In genomic region chr1:3064296-3064850, GRCh38 we compare ENCODE assay signal across 29 cellular contexts. TPM values are rescaled to one million over a fixed set of nuclear protein-coding genes. Genes with fewer than 3 reads are reported as not detected.
A peak's percentile ranks its signal among the peaks of the same experiment; 100 is the strongest.
DNase-seq lines count a peak whose midpoint lies in the region; ATAC-seq and TF ChIP-seq lines count a peak whose summit lies in the region.
"Had no signal": no experiment of that assay in that cellular context is flagged by ENCODE, and none has a peak within 500 bp of the region (broad histone marks: within the 10 kb centered on the region; RNA-seq: fewer than 3 reads in every experiment).

No MANE protein-coding gene starts in this region.

- H2AK5ac ChIP-seq in mesenchymal stem cell (ENCODE audit: low read length, severe bottlenecking): no peak overlapping the region

- no peaks in the 10 kb centered on the region for H3K36me3 Mint-ChIP-seq in WTC11
- H3K36me3 Mint-ChIP-seq in CD4-positive, alpha-beta T cell (ENCODE audit: low read depth): no peaks in the 10 kb centered on the region
- peaks cover 2% of the 10 kb centered on the region for H3K36me3 Mint-ChIP-seq in activated CD8-positive, alpha-beta memory T cell treated with anti-CD3 and anti-CD28 coated beads, Interleukin-2, amount 10 ng/mL, durations not matched to agents 7 days and 5 days
- H3K36me3 Mint-ChIP-seq: activated naive CD8-positive, alpha-beta T cell treated with anti-CD3 and anti-CD28 coated beads for 36 hours; CD4-positive, alpha-beta memory T cell; IgD-negative memory B cell; naive thymus-derived CD8-positive, alpha-beta T cell had no signal

- TF ChIP-seq POLR2A in spleen (IDR thresholded peaks at IDR 0.05): no peak

- ATAC-seq in WTC11: no peak
- no peak for ATAC-seq in CD4-positive, alpha-beta T cell (ENCODE audit: poor library complexity)
- no peak for ATAC-seq in activated CD8-positive, alpha-beta memory T cell treated with anti-CD3 and anti-CD28 coated beads, Interleukin-2, amount 10 ng/mL, durations not matched to agents 7 days and 5 days
- ATAC-seq: left colon; naive thymus-derived CD8-positive, alpha-beta T cell; pancreas had no signal

- H2BK15ac ChIP-seq in mesenchymal stem cell (ENCODE audit: low read depth, poor library complexity, severe bottlenecking): no peak overlapping the region

- no peak overlapping the region for H3K27ac Mint-ChIP-seq in WTC11
- no peak overlapping the region for H3K27ac Mint-ChIP-seq in CD4-positive, alpha-beta T cell
- H3K27ac Mint-ChIP-seq in activated CD8-positive, alpha-beta memory T cell treated with anti-CD3 and anti-CD28 coated beads, Interleukin-2, amount 10 ng/mL, durations not matched to agents 7 days and 5 days: no peak overlapping the region
- H3K27ac Mint-ChIP-seq: activated CD4-positive, alpha-beta T cell treated with anti-CD3 and anti-CD28 coated beads, Interleukin-2, amount 10 ng/mL, durations not matched to agents 24 days and 14 days; activated naive CD8-positive, alpha-beta T cell treated with anti-CD3 and anti-CD28 coated beads for 36 hours; activated T-helper 2 cell treated with anti-CD3 and anti-CD28 coated beads, Interferon-gamma antibody, Interleukin-2, Interleukin-4, amounts not matched to agents 10 μg/mL and 5 μg/mL and 100 μg/mL, durations not matched to agents 14 hours and 24 hours and 36 hours; CD4-positive, alpha-beta memory T cell; IgD-negative memory B cell; naive thymus-derived CD8-positive, alpha-beta T cell had no signal

- H3K9ac ChIP-seq in HUES6 (ENCODE audit: low read length) (no peak overlapping the region), mesenchymal stem cell (ENCODE audit: low read length) (no peak overlapping the region)
- H3K9ac ChIP-seq: SK-N-SH had no signal

- WGBS in mesenchymal stem cell: 78% methylated on average over 17 of the region's 17 CpGs
- 75 to 91% (median 81%) methylated on average over 15 to 17 of the region's 17 CpGs for WGBS in spleen, 5 donors

- H3K79me1 ChIP-seq in mesenchymal stem cell (replicated peaks; ENCODE audit: low read length, poor library complexity, severe bottlenecking): no peaks in the 10 kb centered on the region

- H3K4me1 ChIP-seq in HUES6 (ENCODE audit: control insufficient read depth, insufficient read depth, low read length) (peaks cover 13% of the 10 kb centered on the region; the same call in 1 of the 2 replicates), mesenchymal stem cell (ENCODE audit: control insufficient read depth, insufficient read depth, low read depth, low read length) (peaks cover 12% of the 10 kb centered on the region), spleen (peaks cover 0 to 37% (median 17%) of the 10 kb centered on the region in 6 donors)

- POLR2A ChIA-PET in WTC11 (lab: Charles Lee): no interaction called here
- POLR2A ChIA-PET in CD4-positive, alpha-beta T cell (lab: Charles Lee): no interaction called here

- TF ChIP-seq CTCF in WTC11 (IDR thresholded peaks at IDR 0.05): no peak
- TF ChIP-seq CTCF in spleen (IDR thresholded peaks at IDR 0.05 in 8 of 11, conservative IDR thresholded peaks at IDR 0.05 in 3 of 11): no peak
- TF ChIP-seq CTCF in CD4-positive, alpha-beta T cell (IDR thresholded peaks at IDR 0.05): no peak

- H3K27me3 ChIP-seq in HUES6 (ENCODE audit: control insufficient read depth, insufficient read depth, low read length) (peaks cover 97% of the 10 kb centered on the region), mesenchymal stem cell (ENCODE audit: control insufficient read depth in 1 of 2, insufficient read depth in 1 of 2, low read length in 2 of 2) (peaks cover 70 to 87% of the 10 kb centered on the region in 2 experiments), spleen (replicated peaks in 1 of 7) (peaks cover 0 to 94% (median 63%) of the 10 kb centered on the region in 7 donors)
- peaks cover 31% of the 10 kb centered on the region for H3K27me3 ChIP-seq in CD4-positive, alpha-beta T cell (ENCODE audit: control insufficient read depth, insufficient read depth, low read length)
- H3K27me3 ChIP-seq: ascending aorta, pancreas had no signal

- peaks cover 7% of the 10 kb centered on the region; the same call in 1 of the 2 replicates for H3K4me1 Mint-ChIP-seq in WTC11
- H3K4me1 Mint-ChIP-seq in CD4-positive, alpha-beta T cell (ENCODE audit: low read depth): no peaks in the 10 kb centered on the region
- peaks cover 2% of the 10 kb centered on the region for H3K4me1 Mint-ChIP-seq in activated CD8-positive, alpha-beta memory T cell treated with anti-CD3 and anti-CD28 coated beads, Interleukin-2, amount 10 ng/mL, durations not matched to agents 7 days and 5 days

- no peak overlapping the region for H2BK120ac ChIP-seq in mesenchymal stem cell (ENCODE audit: low read depth, low read length)

- no peak overlapping the region for H2BK5ac ChIP-seq in mesenchymal stem cell (ENCODE audit: low read depth, low read length, poor library complexity, severe bottlenecking)

- H3K23ac ChIP-seq in mesenchymal stem cell (ENCODE audit: low read length in 2 of 2): no peak overlapping the region

- H4K91ac ChIP-seq in mesenchymal stem cell (ENCODE audit: low read length): no peak overlapping the region

- no peak overlapping the region for H2AFZ ChIP-seq in mesenchymal stem cell (ENCODE audit: low read depth, low read length)

- CTCF ChIA-PET in WTC11 (lab: Charles Lee): interaction anchor here (0.8 to 1.0 kb wide), 3 partner anchors 52 to 360 kb away, joined by 3 read pairs; no protein-coding TSS in a partner anchor
- CTCF ChIA-PET in CD4-positive, alpha-beta T cell (lab: Charles Lee): no interaction called here
- CTCF ChIA-PET in activated CD8-positive, alpha-beta memory T cell treated with anti-CD3 and anti-CD28 coated beads, Interleukin-2, amount 10 ng/mL, durations not matched to agents 7 days and 5 days (lab: Charles Lee): no interaction called here

- intact Hi-C loops in spleen (cut with DNase I; ENCODE audit: low total_unique reads): no loop called here
- intact Hi-C loops in CD4-positive, alpha-beta T cell (cut with DNase I, micrococcal nuclease): no loop called here

- DNase-seq in WTC11 (ENCODE audit: low spot score): no peak
- DNase-seq in mesenchymal stem cell: no peak
- DNase-seq in spleen: peak; percentile 72
- DNase-seq in CD4-positive, alpha-beta T cell: no peak
- no peak for DNase-seq in inferior parietal cortex (ENCODE audit: extremely low spot score)
- no peak for DNase-seq in activated CD8-positive, alpha-beta memory T cell treated with anti-CD3 and anti-CD28 coated beads, Interleukin-2, amount 10 ng/mL, durations not matched to agents 7 days and 5 days
- DNase-seq: activated CD4-positive, alpha-beta T cell treated with anti-CD3 and anti-CD28 coated beads, Interleukin-2, amount 10 ng/mL, durations not matched to agents 24 days and 14 days; activated naive CD8-positive, alpha-beta T cell treated with anti-CD3 and anti-CD28 coated beads for 36 hours; caudate nucleus; CD4-positive, alpha-beta memory T cell; midbrain; NCI-H1105; NCI-H2081; NCI-H345; NCI-H748 treated with DMSO at 0.1 percent for 48 hours; RPMI8226; SK-N-SH; stimulated activated CD4-positive, alpha-beta T cell treated with anti-CD3 and anti-CD28 coated beads, Interleukin-2, amount 100 ng/mL, for 24 hours had no signal

- H3K18ac ChIP-seq in mesenchymal stem cell (ENCODE audit: low read depth in 1 of 2, low read length in 2 of 2): no peak overlapping the region

- H3K27ac ChIP-seq in HUES6 (ENCODE audit: low read depth, low read length) (no peak overlapping the region), mesenchymal stem cell (ENCODE audit: low read length, poor library complexity, severe bottlenecking) (no peak overlapping the region), spleen (no peak overlapping the region)
- H3K27ac ChIP-seq in CD4-positive, alpha-beta T cell (ENCODE audit: low read depth, low read length): no peak overlapping the region
- H3K27ac ChIP-seq: pancreas, skin epidermis had no signal

- no peak overlapping the region for H3K4ac ChIP-seq in mesenchymal stem cell (ENCODE audit: low read depth in 1 of 2, low read length in 2 of 2)

- no peak overlapping the region for H4K8ac ChIP-seq in mesenchymal stem cell (ENCODE audit: low read length)

- H3K27me3 Mint-ChIP-seq in WTC11 (ENCODE audit: low read depth): peaks cover 90% of the 10 kb centered on the region
- peaks cover 15% of the 10 kb centered on the region for H3K27me3 Mint-ChIP-seq in CD4-positive, alpha-beta T cell
- H3K27me3 Mint-ChIP-seq in activated CD8-positive, alpha-beta memory T cell treated with anti-CD3 and anti-CD28 coated beads, Interleukin-2, amount 10 ng/mL, durations not matched to agents 7 days and 5 days: peaks cover 13% of the 10 kb centered on the region

- H2BK12ac ChIP-seq in mesenchymal stem cell (ENCODE audit: low read length in 2 of 2): no peak overlapping the region

- H3K14ac ChIP-seq in mesenchymal stem cell (ENCODE audit: low read length in 2 of 2): no peak overlapping the region

- peak overlapping the region; percentile 18 for H3K4me2 ChIP-seq in mesenchymal stem cell (ENCODE audit: low read length, poor library complexity, severe bottlenecking)
- H3K4me2 ChIP-seq: SK-N-SH had no signal

- H3K9me3 Mint-ChIP-seq in WTC11: no peaks in the 10 kb centered on the region
- H3K9me3 Mint-ChIP-seq in CD4-positive, alpha-beta T cell: no peaks in the 10 kb centered on the region
- H3K9me3 Mint-ChIP-seq in activated CD8-positive, alpha-beta memory T cell treated with anti-CD3 and anti-CD28 coated beads, Interleukin-2, amount 10 ng/mL, durations not matched to agents 7 days and 5 days (ENCODE audit: low read depth): no peaks in the 10 kb centered on the region
- H3K9me3 Mint-ChIP-seq: activated CD4-positive, alpha-beta T cell treated with anti-CD3 and anti-CD28 coated beads, Interleukin-2, amount 10 ng/mL, durations not matched to agents 24 days and 14 days; activated naive CD8-positive, alpha-beta T cell treated with anti-CD3 and anti-CD28 coated beads for 36 hours; activated T-helper 2 cell treated with anti-CD3 and anti-CD28 coated beads, Interferon-gamma antibody, Interleukin-2, Interleukin-4, amounts not matched to agents 10 μg/mL and 5 μg/mL and 100 μg/mL, durations not matched to agents 14 hours and 24 hours and 36 hours; CD4-positive, alpha-beta memory T cell; IgD-negative memory B cell; naive thymus-derived CD8-positive, alpha-beta T cell had no signal

- H3K4me3 Mint-ChIP-seq in WTC11: peak overlapping the region; percentile 50
- no peak overlapping the region for H3K4me3 Mint-ChIP-seq in CD4-positive, alpha-beta T cell
- H3K4me3 Mint-ChIP-seq in activated CD8-positive, alpha-beta memory T cell treated with anti-CD3 and anti-CD28 coated beads, Interleukin-2, amount 10 ng/mL, durations not matched to agents 7 days and 5 days: no peak overlapping the region
- H3K4me3 Mint-ChIP-seq: activated CD4-positive, alpha-beta T cell treated with anti-CD3 and anti-CD28 coated beads, Interleukin-2, amount 10 ng/mL, durations not matched to agents 24 days and 14 days; activated naive CD8-positive, alpha-beta T cell treated with anti-CD3 and anti-CD28 coated beads for 36 hours; CD4-positive, alpha-beta memory T cell; IgD-negative memory B cell had no signal

- H3K36me3 ChIP-seq in HUES6 (ENCODE audit: control insufficient read depth, insufficient read depth, low read length): no peaks in the 10 kb centered on the region
- H3K36me3 ChIP-seq in mesenchymal stem cell (ENCODE audit: control insufficient read depth in 1 of 2, insufficient read depth in 2 of 2, low read depth in 1 of 2, low read length in 2 of 2): peaks cover 0 to 3% of the 10 kb centered on the region in 2 experiments
- H3K36me3 ChIP-seq in spleen: no peaks in the 10 kb centered on the region
- H3K36me3 ChIP-seq: pancreas had no signal

- peak overlapping the region; percentile 60; the same call in 1 of the 2 replicates for H3K4me3 ChIP-seq in HUES6 (ENCODE audit: low read depth, low read length)
- H3K4me3 ChIP-seq in mesenchymal stem cell (ENCODE audit: insufficient read depth in 1 of 2, low read depth in 1 of 2, low read length in 2 of 2): no peak overlapping the region
- H3K4me3 ChIP-seq in spleen: no peak overlapping the region
- H3K4me3 ChIP-seq: pancreas, skin epidermis had no signal

- no peaks in the 10 kb centered on the region for H3K9me3 ChIP-seq in HUES6 (ENCODE audit: control insufficient read depth, insufficient read depth, low read depth, low read length)
- no peaks in the 10 kb centered on the region for H3K9me3 ChIP-seq in mesenchymal stem cell (ENCODE audit: control insufficient read depth, low read length)
- H3K9me3 ChIP-seq in spleen: no peaks in the 10 kb centered on the region
- no peaks in the 10 kb centered on the region for H3K9me3 ChIP-seq in CD4-positive, alpha-beta T cell (ENCODE audit: control insufficient read depth, low read length)
- H3K9me3 ChIP-seq: ascending aorta, pancreas, SK-N-SH had no signal

RNA-seq across cellular contexts. Expression of gene PRDM16, which starts 4.6 kb away (rescaled TPM):
- total RNA-seq in WTC11 (2021) (1.1 to 1.6 TPM (median 1.3 TPM) in 3 replicates), spleen (1 to 10 TPM in 6 of 7 donors, under 1 TPM in 1; 0.51 to 3.2 (median 1.7) TPM)
- polyA plus RNA-seq in mesenchymal stem cell (2013, experiment 1 of 2): 0.06 TPM
- polyA plus RNA-seq in mesenchymal stem cell (2013, experiment 2 of 2): 0.11 TPM
- polyA plus RNA-seq in spleen: under 1 TPM; 0.43 to 0.99 (median 0.44) TPM
- total RNA-seq in CD4-positive, alpha-beta T cell: not detected
- total RNA-seq in activated CD8-positive, alpha-beta memory T cell treated with anti-CD3 and anti-CD28 coated beads, Interleukin-2, amount 10 ng/mL, durations not matched to agents 7 days and 5 days: not detected
- total RNA-seq: activated CD4-positive, alpha-beta T cell treated with anti-CD3 and anti-CD28 coated beads, Interleukin-2, amount 10 ng/mL, durations not matched to agents 24 days and 14 days; activated T-helper 2 cell treated with anti-CD3 and anti-CD28 coated beads, Interferon-gamma antibody, Interleukin-2, Interleukin-4, amounts not matched to agents 10 μg/mL and 5 μg/mL and 100 μg/mL, durations not matched to agents 14 hours and 24 hours and 36 hours; CD4-positive, alpha-beta memory T cell; dermis microvascular lymphatic vessel endothelial cell; naive thymus-derived CD8-positive, alpha-beta T cell; T-helper 2 cell treated with Interferon-gamma antibody and Interleukin-4, amounts not matched to agents 100 ng/mL and 5 ng/mL, for 36 hours had no signal
- polyA plus RNA-seq: CD4-positive, alpha-beta memory T cell; IgD-negative memory B cell; naive thymus-derived CD8-positive, alpha-beta T cell; SK-N-SH had no signal

RNA-seq across cellular contexts. Expression of gene ACTRT2, which starts 43.1 kb away (rescaled TPM):
- total RNA-seq in WTC11 (2021) (not detected in 3 replicates), spleen (not detected)
- polyA plus RNA-seq in mesenchymal stem cell (2013, experiment 1 of 2): not detected
- polyA plus RNA-seq in mesenchymal stem cell (2013, experiment 2 of 2): not detected
- not detected for polyA plus RNA-seq in spleen
- not detected for total RNA-seq in CD4-positive, alpha-beta T cell
- total RNA-seq in activated CD8-positive, alpha-beta memory T cell treated with anti-CD3 and anti-CD28 coated beads, Interleukin-2, amount 10 ng/mL, durations not matched to agents 7 days and 5 days: not detected
- total RNA-seq: activated CD4-positive, alpha-beta T cell treated with anti-CD3 and anti-CD28 coated beads, Interleukin-2, amount 10 ng/mL, durations not matched to agents 24 days and 14 days; activated naive CD8-positive, alpha-beta T cell treated with anti-CD3 and anti-CD28 coated beads for 36 hours; activated T-helper 2 cell treated with anti-CD3 and anti-CD28 coated beads, Interferon-gamma antibody, Interleukin-2, Interleukin-4, amounts not matched to agents 10 μg/mL and 5 μg/mL and 100 μg/mL, durations not matched to agents 14 hours and 24 hours and 36 hours; ascending aorta; CD4-positive, alpha-beta memory T cell; dermis microvascular lymphatic vessel endothelial cell; left colon; naive thymus-derived CD8-positive, alpha-beta T cell; pancreas; T-helper 2 cell treated with Interferon-gamma antibody and Interleukin-4, amounts not matched to agents 100 ng/mL and 5 ng/mL, for 36 hours; temporal lobe had no signal
- polyA plus RNA-seq: CD4-positive, alpha-beta memory T cell; IgD-negative memory B cell; naive thymus-derived CD8-positive, alpha-beta T cell; pancreas; SK-N-SH had no signal
